ENCODE assay signal across 23 cellular contexts in the genomic region with DNA sequence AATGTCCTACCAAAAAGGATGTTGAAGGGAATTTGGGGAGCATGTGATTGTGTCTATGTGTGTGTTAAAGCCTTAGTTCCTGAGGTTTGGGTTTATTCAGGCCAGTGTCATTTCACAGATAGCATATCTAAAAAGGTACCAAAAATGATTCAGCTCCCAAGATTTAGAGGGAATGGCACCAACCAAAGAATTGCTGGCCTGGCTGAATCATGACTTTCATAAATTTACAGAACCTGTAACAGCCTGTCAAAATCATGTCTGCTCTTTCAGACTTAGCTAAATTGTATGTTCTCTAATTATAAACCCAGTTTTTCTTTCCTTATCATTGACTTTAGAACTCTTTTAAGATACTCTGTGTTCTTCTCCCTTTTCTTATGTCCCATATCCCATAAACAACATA.
A peak's percentile ranks its signal among the peaks of the same experiment; 100 is the strongest.
DNase-seq lines count a peak whose midpoint lies in the region; ATAC-seq and TF ChIP-seq lines count a peak whose summit lies in the region.
"Had no signal": no experiment of that assay in that cellular context is flagged by ENCODE, and none has a peak within 500 bp of the region (broad histone marks: within the 10 kb centered on the region; RNA-seq: fewer than 3 reads in every experiment).

No MANE protein-coding gene starts in this region.

- H3K27ac ChIP-seq in breast epithelium, result no peak overlapping the region
- no peak overlapping the region for H3K27ac ChIP-seq in RWPE2 (ENCODE audit: poor library complexity, severe bottlenecking)
- H3K27ac ChIP-seq in urinary bladder (ENCODE audit: low read depth), result peak overlapping the region; percentile 32
- no peak overlapping the region for H3K27ac ChIP-seq in PC-3 (ENCODE audit: low read length)
- H3K27ac ChIP-seq: 22Rv1, BLaER1, GM23248, HL-60 had no signal

- H3K27me3 ChIP-seq in breast epithelium (no peaks in the 10 kb centered on the region), RWPE2 (ENCODE audit: insufficient read depth, poor library complexity, severe bottlenecking) (no peaks in the 10 kb centered on the region), PC-3 (ENCODE audit: low read length) (no peaks in the 10 kb centered on the region)
- H3K27me3 ChIP-seq: BLaER1 had no signal

- POLR2A ChIA-PET in MCF 10A (lab: Yijun Ruan, JAX) (no interaction called here), PC-3 (lab: Charles Lee; ENCODE audit: unreplicated experiment) (no interaction called here)

- intact Hi-C loops in MCF 10A (cut with micrococcal nuclease), result no loop called here
- intact Hi-C loops in breast epithelium (cut with DNase I; ENCODE audit: low total_unique reads), result no loop called here
- intact Hi-C loops in PC-3 (cut with micrococcal nuclease), result no loop called here

- H3K9me3 Mint-ChIP-seq in MCF 10A (ENCODE audit: unreplicated experiment), result no peaks in the 10 kb centered on the region
- H3K9me3 Mint-ChIP-seq in endothelial cell (ENCODE audit: unreplicated experiment), result no peaks in the 10 kb centered on the region
- H3K9me3 Mint-ChIP-seq: HFFc6 had no signal

- DNase-seq in MCF 10A (ENCODE audit: unreplicated experiment) (no peak), breast epithelium (ENCODE audit: low spot score in 2 of 2) (no peak), RWPE2 (ENCODE audit: low spot score) (no peak), endothelial cell (ENCODE audit: low spot score) (no peak), CD1c-positive myeloid dendritic cell (ENCODE audit: extremely low spot score) (no peak), PC-3 (no peak)
- DNase-seq: CD4-positive, CD25-positive, alpha-beta regulatory T cell; CD8-positive, alpha-beta memory T cell; COR-L47; DMS 273 treated with DMSO at 0.1 percent for 48 hours; DMS53; DND-41; EL; GM23248; HFFc6 had no signal

- peak; percentile 31; the same call in 2 of the 3 replicates for ATAC-seq in RWPE2 (ENCODE audit: low read depth)
- no peak for ATAC-seq in PC-3
- ATAC-seq in GM19351 (IDR thresholded peaks at IDR 0.05; ENCODE audit: unreplicated experiment), result no peak
- ATAC-seq: GM12878, HCT116 had no signal

- H3K36me3 Mint-ChIP-seq in MCF 10A (ENCODE audit: insufficient read depth, unreplicated experiment) (no peaks in the 10 kb centered on the region), endothelial cell (ENCODE audit: low read depth, unreplicated experiment) (peaks cover 4% of the 10 kb centered on the region)

- H3K4me1 ChIP-seq in breast epithelium (no peaks in the 10 kb centered on the region), RWPE2 (ENCODE audit: insufficient read depth, poor library complexity, severe bottlenecking) (no peaks in the 10 kb centered on the region), urinary bladder (ENCODE audit: insufficient read depth) (no peaks in the 10 kb centered on the region), PC-3 (ENCODE audit: insufficient read depth, low read length) (peaks cover 8% of the 10 kb centered on the region)
- H3K4me1 ChIP-seq: BLaER1 had no signal

- no peak overlapping the region for H3K9ac ChIP-seq in PC-3 (ENCODE audit: low read length)
- H3K9ac ChIP-seq: BLaER1, GM23248 had no signal

- CTCF ChIA-PET in MCF 10A (lab: Yijun Ruan, JAX) (no interaction called here), PC-3 (lab: Charles Lee) (interaction anchor here (0.6 kb wide), 1 partner anchor 165 kb away, joined by 6 read pairs; no protein-coding TSS in a partner anchor)

- H4K20me1 ChIP-seq in PC-3 (ENCODE audit: low read length), result no peaks in the 10 kb centered on the region
- H4K20me1 ChIP-seq: BLaER1 had no signal

- no peaks in the 10 kb centered on the region for H3K79me2 ChIP-seq in PC-3 (ENCODE audit: low read length)

- H3K4me1 Mint-ChIP-seq in MCF 10A (ENCODE audit: insufficient read depth, unreplicated experiment) (peaks cover 7% of the 10 kb centered on the region), endothelial cell (ENCODE audit: unreplicated experiment) (peaks cover 6% of the 10 kb centered on the region)
- H3K4me1 Mint-ChIP-seq: CD8-positive, alpha-beta memory T cell had no signal

- H2AFZ ChIP-seq in PC-3 (ENCODE audit: low read length), result no peak overlapping the region
- H2AFZ ChIP-seq: GM23248 had no signal

- H3K9me2 ChIP-seq in PC-3 (replicated peaks; ENCODE audit: low read length), result no peaks in the 10 kb centered on the region

- no peak overlapping the region for H3K4me3 Mint-ChIP-seq in MCF 10A (ENCODE audit: unreplicated experiment)
- no peak overlapping the region for H3K4me3 Mint-ChIP-seq in endothelial cell (ENCODE audit: unreplicated experiment)
- H3K4me3 Mint-ChIP-seq: CD4-positive, CD25-positive, alpha-beta regulatory T cell; CD8-positive, alpha-beta memory T cell; HFFc6; IgD-negative memory B cell had no signal

- TF ChIP-seq CTCF in MCF 10A (IDR thresholded peaks at IDR 0.05; ENCODE audit: unreplicated experiment), result no peak
- TF ChIP-seq CTCF in breast epithelium (IDR thresholded peaks at IDR 0.05), result no peak
- no peak for TF ChIP-seq CTCF in RWPE2 (IDR thresholded peaks at IDR 0.05; ENCODE audit: poor library complexity, severe bottlenecking)
- TF ChIP-seq CTCF in endothelial cell (IDR thresholded peaks at IDR 0.05; ENCODE audit: unreplicated experiment), result no peak
- TF ChIP-seq CTCF in PC-3 (conservative IDR thresholded peaks at IDR 0.05; ENCODE audit: low read depth, low read length), result no peak

- H3K4me3 ChIP-seq in breast epithelium, result no peak overlapping the region
- no peak overlapping the region for H3K4me3 ChIP-seq in RWPE2 (ENCODE audit: severe bottlenecking)
- H3K4me3 ChIP-seq in urinary bladder (ENCODE audit: low read depth, low read length), result no peak overlapping the region
- no peak overlapping the region for H3K4me3 ChIP-seq in PC-3 (ENCODE audit: low read length)
- H3K4me3 ChIP-seq: BLaER1, GM12878, GM23248 had no signal

- TF ChIP-seq POLR2A in breast epithelium (IDR thresholded peaks at IDR 0.05), result no peak

- H3K36me3 ChIP-seq in breast epithelium (no peaks in the 10 kb centered on the region), RWPE2 (ENCODE audit: low read depth) (no peaks in the 10 kb centered on the region), urinary bladder (ENCODE audit: insufficient read depth) (no peaks in the 10 kb centered on the region), PC-3 (ENCODE audit: low read depth, low read length) (no peaks in the 10 kb centered on the region)
- H3K36me3 ChIP-seq: BLaER1 had no signal

- H3K4me2 ChIP-seq in PC-3 (ENCODE audit: low read length), result no peak overlapping the region
- H3K4me2 ChIP-seq: BLaER1 had no signal

- no peaks in the 10 kb centered on the region for H3K9me3 ChIP-seq in breast epithelium
- peaks cover 2% of the 10 kb centered on the region for H3K9me3 ChIP-seq in RWPE2 (ENCODE audit: severe bottlenecking)
- no peaks in the 10 kb centered on the region for H3K9me3 ChIP-seq in PC-3 (ENCODE audit: low read length)
- H3K9me3 ChIP-seq: BLaER1 had no signal

- no TSS peak for BruUV-seq in MCF 10A (replicated peaks; lab: Mats Ljungman, UMichigan)
- BruUV-seq in PC-3 (replicated peaks; lab: Mats Ljungman, UMichigan), result no TSS peak

- H3K27me3 Mint-ChIP-seq in MCF 10A (ENCODE audit: insufficient read depth, unreplicated experiment) (no peaks in the 10 kb centered on the region), endothelial cell (ENCODE audit: unreplicated experiment) (no peaks in the 10 kb centered on the region)
- H3K27me3 Mint-ChIP-seq: CD4-positive, CD25-positive, alpha-beta regulatory T cell; CD8-positive, alpha-beta memory T cell; IgD-negative memory B cell had no signal

- H3K27ac Mint-ChIP-seq in MCF 10A (ENCODE audit: low read depth, unreplicated experiment) (peak overlapping the region; percentile 52), endothelial cell (ENCODE audit: unreplicated experiment) (peak overlapping the region; percentile 65)
- H3K27ac Mint-ChIP-seq: CD8-positive, alpha-beta memory T cell; HFFc6; IgD-negative memory B cell had no signal

- H3F3A ChIP-seq in PC-3 (ENCODE audit: low read length, unreplicated experiment), result no peaks in the 10 kb centered on the region
